7 cellular contexts compared by ENCODE assay signal in genomic region chr10:73117976-73118743, GRCh38. TPM values are rescaled to one million over a fixed set of nuclear protein-coding genes. Genes with fewer than 3 reads are reported as not detected.
DNase-seq lines count a peak whose midpoint lies in the region; ATAC-seq and TF ChIP-seq lines count a peak whose summit lies in the region.

No MANE protein-coding gene starts in this region.

- peaks cover 0 to 32% of the 10 kb centered on the region in 2 donors for H3K36me3 ChIP-seq in left lung

- TF ChIP-seq CTCF in left lung (IDR thresholded peaks at IDR 0.05), result no peak

- H3K9me3 ChIP-seq in left lung, result no peaks in the 10 kb centered on the region

- H3K4me3 ChIP-seq in left lung, result no peak overlapping the region

- DNase-seq in SW480 (ENCODE audit: low spot score), result peak; percentile 22
- no peak for DNase-seq in left lung
- no peak for DNase-seq in KG1 (lab: John Stamatoyannopoulos, UW)
- DNase-seq in activated gamma-delta T cell treated with Interleukin-2 at 50 U/mL for 16 hours, result no peak
- DNase-seq in stimulated activated naive CD8-positive, alpha-beta T cell treated with anti-CD3 and anti-CD28 coated beads, Interleukin-15, Interleukin-2, amounts not matched to agents 100 U/mL and 50 U/mL, for 24 hours, result no peak

- intact Hi-C loops in left lung (cut with DNase I), result no loop called here

- peaks cover 0 to 13% of the 10 kb centered on the region in 2 donors for H3K4me1 ChIP-seq in left lung

- ATAC-seq in GM19025 (IDR thresholded peaks at IDR 0.05; ENCODE audit: low read depth, unreplicated experiment), result peak; percentile 62
- peak; percentile 81 for ATAC-seq in HG02885 (IDR thresholded peaks at IDR 0.05; ENCODE audit: poor library complexity, unreplicated experiment)
- ATAC-seq in left lung, result peak; percentile 81
- ATAC-seq in stimulated activated naive CD8-positive, alpha-beta T cell treated with anti-CD3 and anti-CD28 coated beads, Interleukin-15, Interleukin-2, amounts not matched to agents 100 U/mL and 50 U/mL, for 24 hours, result no peak

- no peaks in the 10 kb centered on the region for H3K27me3 ChIP-seq in left lung

- peak overlapping the region in 1 of 2 donors; percentile 5 for H3K27ac ChIP-seq in left lung

RNA-seq across cellular contexts. Expression of gene NUDT13, which starts 7.9 kb away (rescaled TPM):
- 1 to 10 TPM; 1.4 to 2.1 TPM for total RNA-seq in left lung

RNA-seq across cellular contexts. Expression of gene P4HA1, which starts 21.5 kb away (rescaled TPM):
- 10 to 100 TPM; 49.3 to 60.3 TPM for total RNA-seq in left lung

RNA-seq across cellular contexts. Expression of gene ECD, which starts 49.6 kb away (rescaled TPM):
- total RNA-seq in left lung, result 10 to 100 TPM; 22.6 to 25.0 TPM

RNA-seq across cellular contexts. Expression of gene FAM149B1, which starts 49.8 kb away (rescaled TPM):
- 10 to 100 TPM; 20.4 to 26.4 TPM for total RNA-seq in left lung
